Comparison of ENCODE assay signal across 37 cellular contexts in genomic region chr16:82788225-82788624, GRCh38.
DNase-seq lines count a peak whose midpoint lies in the region; ATAC-seq, FAIRE-seq and TF ChIP-seq lines count a peak whose summit lies in the region.
"Had no signal": no experiment of that assay in that cellular context is flagged by ENCODE, and none has a peak within 500 bp of the region (broad histone marks: within the 10 kb centered on the region; RNA-seq: fewer than 3 reads in every experiment).

No MANE protein-coding gene starts in this region.

- H3K9me3 Mint-ChIP-seq in activated T-cell treated with anti-CD3 and anti-CD28 coated beads, Interleukin-2, amount 50 U/mL, for 4 hours, result no peaks in the 10 kb centered on the region
- H3K9me3 Mint-ChIP-seq: CD8-positive, alpha-beta T cell had no signal

- no peak overlapping the region for H3K4me3 Mint-ChIP-seq in activated T-cell treated with anti-CD3 and anti-CD28 coated beads, Interleukin-2, amount 50 U/mL, for 4 hours
- H3K4me3 Mint-ChIP-seq: B cell; CD14-positive monocyte; CD4-positive, alpha-beta memory T cell; CD4-positive, alpha-beta T cell; CD4-positive, CD25-positive, alpha-beta regulatory T cell; CD8-positive, alpha-beta memory T cell; CD8-positive, alpha-beta T cell had no signal

- H2AFZ ChIP-seq in HepG2 (ENCODE audit: low read length), result no peak overlapping the region

- CTCF ChIA-PET in HepG2 (lab: Yijun Ruan, JAX; ENCODE audit: low intra/inter-chr PET ratio, low total read pairs), result no interaction called here

- H3K79me2 ChIP-seq in HepG2 (ENCODE audit: insufficient read depth, low read length) (no peaks in the 10 kb centered on the region), mesendoderm (ENCODE audit: control insufficient read depth, insufficient read depth, low read length) (no peaks in the 10 kb centered on the region)

- POLR2A ChIA-PET in HepG2 (lab: Yijun Ruan, JAX), result no interaction called here

- no peak for TF ChIP-seq POLR2A in HepG2 (IDR thresholded peaks at IDR 0.05; ENCODE audit: insufficient read depth in 1 of 2, low read depth in 2 of 2, low read length in 2 of 2)
- TF ChIP-seq POLR2A in right lobe of liver (IDR thresholded peaks at IDR 0.05), result no peak

- no peak overlapping the region for H3K23ac ChIP-seq in mesendoderm (ENCODE audit: low read length)

- H3K36me3 Mint-ChIP-seq in activated T-cell treated with anti-CD3 and anti-CD28 coated beads, Interleukin-2, amount 50 U/mL, for 4 hours (ENCODE audit: insufficient read depth), result no peaks in the 10 kb centered on the region
- H3K36me3 Mint-ChIP-seq: CD14-positive monocyte; CD4-positive, alpha-beta memory T cell; CD4-positive, CD25-positive, alpha-beta regulatory T cell; CD8-positive, alpha-beta memory T cell; CD8-positive, alpha-beta T cell had no signal

- no peak overlapping the region for H3K4me3 ChIP-seq in HepG2 (replicated peaks in 1 of 3; ENCODE audit: insufficient read depth in 1 of 3, low read depth in 2 of 3, low read length in 3 of 3)
- H3K4me3 ChIP-seq in right lobe of liver, result no peak overlapping the region
- H3K4me3 ChIP-seq in bronchial epithelial cell (ENCODE audit: low read depth, low read length), result no peak overlapping the region
- H3K4me3 ChIP-seq in mesendoderm (ENCODE audit: low read length), result no peak overlapping the region
- H3K4me3 ChIP-seq: A549; BLaER1; BLaER1 treated with 17β-estradiol and CSF1 and Interleukin-3, amounts not matched to agents 10 nM and 100 nM had no signal

- peak overlapping the region; percentile 69 for H3K18ac ChIP-seq in mesendoderm (ENCODE audit: low read length)

- H3K27me3 Mint-ChIP-seq in activated T-cell treated with anti-CD3 and anti-CD28 coated beads, Interleukin-2, amount 50 U/mL, for 4 hours (ENCODE audit: low read depth), result no peaks in the 10 kb centered on the region
- H3K27me3 Mint-ChIP-seq: B cell; CD4-positive, alpha-beta memory T cell had no signal

- in situ Hi-C loops in HepG2 (cut with HindIII; ENCODE audit: extremely low pct_ligation_motif_present, low pct_unique_long_range_greater_than_20kb), result no loop called here

- 0% methylated on average over 4 of the region's 7 CpGs for WGBS in HepG2 (ENCODE audit: low lambda C conversion rate)
- 52% methylated on average over 3 of the region's 7 CpGs for WGBS in right lobe of liver (ENCODE audit: insufficient coverage, low coverage, low lambda C conversion rate, missing lambda C conversion rate)
- no CpG with 5 or more reads among the region's 7 CpGs for WGBS in mesendoderm (ENCODE audit: extremely low coverage, insufficient coverage, low lambda C conversion rate)

- TF ChIP-seq EP300 in HepG2 (IDR thresholded peaks at IDR 0.05; ENCODE audit: low read depth in 2 of 2, low read length in 2 of 2), result no peak
- TF ChIP-seq EP300 in HepG2 (CRISPR knock-in tag; IDR thresholded peaks at IDR 0.05; ENCODE audit: borderline replicate concordance), result no peak

- H2AK5ac ChIP-seq in mesendoderm (ENCODE audit: low read length), result no peak overlapping the region

- no peak overlapping the region for H3K56ac ChIP-seq in mesendoderm (ENCODE audit: low read length)

- H3K4me1 ChIP-seq in HepG2 (ENCODE audit: insufficient read depth, low read length) (no peaks in the 10 kb centered on the region), right lobe of liver (no peaks in the 10 kb centered on the region), mesendoderm (ENCODE audit: control insufficient read depth, low read depth, low read length) (peaks cover 2% of the 10 kb centered on the region)
- H3K4me1 ChIP-seq: A549, BE2C, Caco-2 had no signal

- no peak for TF ChIP-seq RAD21 in HepG2 (CRISPR knock-in tag; IDR thresholded peaks at IDR 0.05)

- no peak overlapping the region for H2BK15ac ChIP-seq in mesendoderm (replicated peaks; ENCODE audit: low read depth)

- H4K8ac ChIP-seq in mesendoderm (ENCODE audit: low read depth, low read length), result no peak overlapping the region

- no peak overlapping the region for H2BK120ac ChIP-seq in mesendoderm (ENCODE audit: low read depth, low read length)

- BruUV-seq in HepG2 (replicated peaks; lab: Mats Ljungman, UMichigan), result no TSS peak

- H3K4ac ChIP-seq in mesendoderm (ENCODE audit: low read depth, low read length), result no peak overlapping the region

- H3K27me3 ChIP-seq in HepG2 (ENCODE audit: control insufficient read depth in 1 of 2, insufficient read depth in 2 of 2, low read length in 2 of 2) (no peaks in the 10 kb centered on the region), right lobe of liver (no peaks in the 10 kb centered on the region), bronchial epithelial cell (ENCODE audit: control insufficient read depth, insufficient read depth, low read length) (no peaks in the 10 kb centered on the region), mesendoderm (ENCODE audit: insufficient read depth, low read length, poor library complexity) (no peaks in the 10 kb centered on the region)
- H3K27me3 ChIP-seq: BE2C; BLaER1; BLaER1 treated with 17β-estradiol and CSF1 and Interleukin-3, amounts not matched to agents 10 nM and 100 nM had no signal

- no peak for FAIRE-seq in HepG2 (lab: Jason Lieb, UNC)
- FAIRE-seq in bronchial epithelial cell (lab: Jason Lieb, UNC), result peak; percentile 47
- FAIRE-seq: A204.1, A549, D721Med had no signal

- no peaks in the 10 kb centered on the region for H3K4me1 Mint-ChIP-seq in activated T-cell treated with anti-CD3 and anti-CD28 coated beads, Interleukin-2, amount 50 U/mL, for 4 hours (ENCODE audit: low read depth)
- H3K4me1 Mint-ChIP-seq: CD4-positive, alpha-beta memory T cell; CD4-positive, CD25-positive, alpha-beta regulatory T cell; CD8-positive, alpha-beta memory T cell had no signal

- no peak for ATAC-seq in HepG2
- ATAC-seq in right lobe of liver, result no peak
- no peak for ATAC-seq in activated T-cell treated with anti-CD3 and anti-CD28 coated beads, Interleukin-2, amount 50 U/mL, for 4 hours
- no peak for ATAC-seq in HG03460 (IDR thresholded peaks at IDR 0.05; ENCODE audit: unreplicated experiment)
- ATAC-seq: A549; CD8-positive, alpha-beta T cell had no signal

- H3K9me3 ChIP-seq in HepG2 (ENCODE audit: low read length), result no peaks in the 10 kb centered on the region
- no peaks in the 10 kb centered on the region for H3K9me3 ChIP-seq in right lobe of liver
- H3K9me3 ChIP-seq: A549, BE2C, BLaER1, Caco-2 had no signal

- peak; percentile 7 for DNase-seq in NCI-H1092 treated with DMSO at 0.1 percent for 48 hours (lab: John Stamatoyannopoulos, UW)
- no peak for DNase-seq in NCI-H1092 (lab: John Stamatoyannopoulos, UW)
- no peak for DNase-seq in HepG2 (ENCODE audit: low spot score)
- DNase-seq in right lobe of liver, result no peak
- DNase-seq in bronchial epithelial cell (ENCODE audit: low read depth), result no peak
- no peak for DNase-seq in mesendoderm
- no peak for DNase-seq in activated T-cell treated with anti-CD3 and anti-CD28 coated beads, Interleukin-2, amount 50 U/mL, for 4 hours
- DNase-seq: 8988T; ACHN; AML-193; BE2C; C1 segment of cervical spinal cord; Caco-2; Calu3; CD4-positive, alpha-beta memory T cell; CD4-positive, alpha-beta T cell; CD4-positive, CD25-positive, alpha-beta regulatory T cell; CD8-positive, alpha-beta memory T cell; CD8-positive, alpha-beta T cell; COR-L47; DMS 273 treated with DMSO at 0.1 percent for 48 hours; DMS153; DMS53; DMS79; DMS79 treated with DMSO at 0.1 percent for 48 hours; DND-41; EL had no signal

- no peak overlapping the region for H3K4me2 ChIP-seq in HepG2 (ENCODE audit: low read depth, low read length)
- H3K4me2 ChIP-seq in mesendoderm (ENCODE audit: low read length), result no peak overlapping the region
- H3K4me2 ChIP-seq: A549; BLaER1; BLaER1 treated with 17β-estradiol and CSF1 and Interleukin-3, amounts not matched to agents 10 nM and 100 nM had no signal

- H4K5ac ChIP-seq in mesendoderm (ENCODE audit: low read length), result no peak overlapping the region

- H3K27ac ChIP-seq in HepG2 (ENCODE audit: extremely low read length, insufficient read depth, low read length) (no peak overlapping the region), right lobe of liver (no peak overlapping the region), mesendoderm (ENCODE audit: low read depth, low read length) (no peak overlapping the region)
- H3K27ac ChIP-seq: 22Rv1; A549; BLaER1; BLaER1 treated with 17β-estradiol and CSF1 and Interleukin-3, amounts not matched to agents 10 nM and 100 nM; C4-2B had no signal

- H4K20me1 ChIP-seq in HepG2 (ENCODE audit: insufficient read depth, low read length), result no peaks in the 10 kb centered on the region
- H4K20me1 ChIP-seq: BLaER1; BLaER1 treated with 17β-estradiol and CSF1 and Interleukin-3, amounts not matched to agents 10 nM and 100 nM had no signal

- H3K36me3 ChIP-seq in HepG2 (replicated peaks in 1 of 2; ENCODE audit: control insufficient read depth in 1 of 2, insufficient read depth in 2 of 2, low read length in 2 of 2) (no peaks in the 10 kb centered on the region), right lobe of liver (no peaks in the 10 kb centered on the region), bronchial epithelial cell (ENCODE audit: control insufficient read depth, insufficient read depth, low read length) (no peaks in the 10 kb centered on the region), mesendoderm (ENCODE audit: control insufficient read depth, insufficient read depth, low read length) (no peaks in the 10 kb centered on the region)
- H3K36me3 ChIP-seq: BE2C; BLaER1; BLaER1 treated with 17β-estradiol and CSF1 and Interleukin-3, amounts not matched to agents 10 nM and 100 nM had no signal

- intact Hi-C loops in HepG2 (cut with micrococcal nuclease; ENCODE audit: unreplicated experiment), result no loop called here
- intact Hi-C loops in right lobe of liver (cut with DNase I), result no loop called here

- H3K9ac ChIP-seq in HepG2 (ENCODE audit: insufficient read depth, low read depth, low read length) (no peak overlapping the region), mesendoderm (ENCODE audit: low read length) (no peak overlapping the region)
- H3K9ac ChIP-seq: BLaER1; BLaER1 treated with 17β-estradiol and CSF1 and Interleukin-3, amounts not matched to agents 10 nM and 100 nM had no signal

- no peak for TF ChIP-seq CTCF in HepG2 (CRISPR knock-in tag; IDR thresholded peaks at IDR 0.05)
- no peak for TF ChIP-seq CTCF in right lobe of liver (IDR thresholded peaks at IDR 0.05)
- TF ChIP-seq CTCF in bronchial epithelial cell (IDR thresholded peaks at IDR 0.05; ENCODE audit: insufficient read depth, low read length, severe bottlenecking), result no peak

- H3K79me1 ChIP-seq in mesendoderm (ENCODE audit: low read length), result no peaks in the 10 kb centered on the region

- no peak overlapping the region for H2BK5ac ChIP-seq in mesendoderm (ENCODE audit: low read length)
